17 cellular contexts compared by ENCODE assay signal in genomic region chr2:979286-979928, GRCh38. TPM values are rescaled to one million over a fixed set of nuclear protein-coding genes. Genes with fewer than 3 reads are reported as not detected.
A peak's percentile ranks its signal among the peaks of the same experiment; 100 is the strongest.
DNase-seq lines count a peak whose midpoint lies in the region; ATAC-seq and TF ChIP-seq lines count a peak whose summit lies in the region.
"Had no signal": no experiment of that assay in that cellular context is flagged by ENCODE, and none has a peak within 500 bp of the region (broad histone marks: within the 10 kb centered on the region; RNA-seq: fewer than 3 reads in every experiment).

No MANE protein-coding gene starts in this region.

- intact Hi-C loops in posterior vena cava (cut with DNase I) = no loop called here

- POLR2A ChIA-PET in WTC11 (lab: Charles Lee) = no interaction called here

- H3K4me1 ChIP-seq in GM23338 (ENCODE audit: insufficient read depth) = peaks cover 16% of the 10 kb centered on the region

- no peak overlapping the region for H3K4me3 ChIP-seq in GM23338
- H3K4me3 ChIP-seq: ovary, spleen had no signal

- no peak overlapping the region for H3K27ac ChIP-seq in GM23338 (ENCODE audit: low read depth)
- H3K27ac ChIP-seq: ovary, spleen, WERI-Rb-1 had no signal

- H3K9me3 Mint-ChIP-seq in GM23338 = no peaks in the 10 kb centered on the region
- no peaks in the 10 kb centered on the region; the same call in 1 of the 2 replicates for H3K9me3 Mint-ChIP-seq in WTC11

- peak; percentile 57 for ATAC-seq in GM23338
- no peak for ATAC-seq in WTC11
- ATAC-seq in HG03521 (IDR thresholded peaks at IDR 0.05; ENCODE audit: unreplicated experiment) = no peak
- ATAC-seq: activated CD8-positive, alpha-beta memory T cell treated with anti-CD3 and anti-CD28 coated beads, Interleukin-2, amount 10 ng/mL, durations not matched to agents 7 days and 5 days had no signal

- CTCF ChIA-PET in WTC11 (lab: Charles Lee) = interaction anchor here (0.6 kb wide), 1 partner anchor 567 kb away, joined by 3 read pairs; no protein-coding TSS in a partner anchor

- peaks cover 60% of the 10 kb centered on the region for H4K20me1 ChIP-seq in GM23338 (replicated peaks; ENCODE audit: insufficient read depth)

- H3K4me2 ChIP-seq in GM23338 = peak overlapping the region; percentile 64; the same call in 1 of the 2 replicates

- no peak overlapping the region for H2AFZ ChIP-seq in GM23338

- H3F3A ChIP-seq in GM23338 (replicated peaks; ENCODE audit: low read depth) = peaks cover 10% of the 10 kb centered on the region; the same call in 1 of the 2 replicates

- H3K4me1 Mint-ChIP-seq in GM23338 (peaks cover 25% of the 10 kb centered on the region), WTC11 (peaks cover 27% of the 10 kb centered on the region)

- H3K36me3 Mint-ChIP-seq in GM23338 (ENCODE audit: low read depth) (peaks cover 23% of the 10 kb centered on the region), WTC11 (peaks cover 29% of the 10 kb centered on the region)

- H3K27ac Mint-ChIP-seq in GM23338 (no peak overlapping the region), WTC11 (peak overlapping the region; percentile 40)
- H3K27ac Mint-ChIP-seq: activated CD8-positive, alpha-beta memory T cell treated with anti-CD3 and anti-CD28 coated beads, Interleukin-2, amount 10 ng/mL, durations not matched to agents 7 days and 5 days; immature natural killer cell had no signal

- DNase-seq in NCI-H2107 treated with DMSO at 0.1 percent for 48 hours (lab: John Stamatoyannopoulos, UW; ENCODE audit: unreplicated experiment) = peak; percentile 27
- no peak for DNase-seq in NCI-H2107 (lab: John Stamatoyannopoulos, UW)
- DNase-seq in GM23338 (ENCODE audit: low spot score) = no peak
- no peak for DNase-seq in WTC11 (ENCODE audit: low spot score)
- DNase-seq in posterior vena cava (ENCODE audit: low spot score) = peak; percentile 59
- DNase-seq in cerebellum (ENCODE audit: low spot score) = no peak
- DNase-seq in AML-193 (lab: John Stamatoyannopoulos, UW) = no peak
- DNase-seq: activated CD8-positive, alpha-beta memory T cell treated with anti-CD3 and anti-CD28 coated beads, Interleukin-2, amount 10 ng/mL, durations not matched to agents 7 days and 5 days; activated naive CD4-positive, alpha-beta T cell treated with Interleukin-2 at 50 U/mL for 16 hours; immature natural killer cell; mesendoderm; OCI-M1; ovary; spleen; WERI-Rb-1 had no signal

- no peaks in the 10 kb centered on the region for H3K27me3 ChIP-seq in GM23338 (ENCODE audit: insufficient read depth)
- H3K27me3 ChIP-seq: ovary had no signal

- peaks cover 4% of the 10 kb centered on the region; the same call in 1 of the 2 replicates for H3K36me3 ChIP-seq in GM23338 (ENCODE audit: insufficient read depth)
- H3K36me3 ChIP-seq: ovary, spleen, WERI-Rb-1 had no signal

- no peaks in the 10 kb centered on the region for H3K9me2 ChIP-seq in GM23338 (ENCODE audit: insufficient read depth)

- TF ChIP-seq CTCF in GM23338 (conservative IDR thresholded peaks at IDR 0.05; ENCODE audit: low read depth in 2 of 2) (no peak), WTC11 (IDR thresholded peaks at IDR 0.05) (no peak)

- H3K79me2 ChIP-seq in GM23338 (replicated peaks; ENCODE audit: insufficient read depth) = peaks cover 94% of the 10 kb centered on the region

- H3K4me3 Mint-ChIP-seq in GM23338 (no peak overlapping the region), WTC11 (no peak overlapping the region)
- H3K4me3 Mint-ChIP-seq: activated CD8-positive, alpha-beta memory T cell treated with anti-CD3 and anti-CD28 coated beads, Interleukin-2, amount 10 ng/mL, durations not matched to agents 7 days and 5 days; immature natural killer cell had no signal

- H3K27me3 Mint-ChIP-seq in GM23338 (ENCODE audit: insufficient read depth, low read depth, poor library complexity) (peaks cover 4% of the 10 kb centered on the region), WTC11 (ENCODE audit: low read depth) (peaks cover 3% of the 10 kb centered on the region; the same call in 1 of the 2 replicates)

TF ChIP-seq in GM23338, 12 proteins besides CTCF, POLR2A, EP300 and RAD21:
- TF ChIP-seq ZNF331 (CRISPR knock-in tag; IDR thresholded peaks at IDR 0.05; ENCODE audit: low read depth) = no peak
- TF ChIP-seq NANOG (IDR thresholded peaks at IDR 0.05; ENCODE audit: borderline replicate concordance) = no peak

TF ChIP-seq in WTC11, 78 proteins besides CTCF, POLR2A, EP300 and RAD21:
- TF ChIP-seq ZNF423 (CRISPR knock-in tag; IDR thresholded peaks at IDR 0.05) = no peak
- TF ChIP-seq FOXJ3 (CRISPR knock-in tag; IDR thresholded peaks at IDR 0.05; ENCODE audit: borderline replicate concordance) = no peak
- TF ChIP-seq ZNF281 (CRISPR knock-in tag; IDR thresholded peaks at IDR 0.05) = no peak
- no peak for TF ChIP-seq SOX15 (CRISPR knock-in tag; IDR thresholded peaks at IDR 0.05)
- TF ChIP-seq AR (CRISPR knock-in tag; IDR thresholded peaks at IDR 0.05) = no peak
- no peak for TF ChIP-seq HMGXB4 (CRISPR knock-in tag; IDR thresholded peaks at IDR 0.05)
- TF ChIP-seq ZNF121 (CRISPR knock-in tag; IDR thresholded peaks at IDR 0.05) = no peak
- TF ChIP-seq ZNF671 (CRISPR knock-in tag; IDR thresholded peaks at IDR 0.05) = no peak
- TF ChIP-seq ZNF317 (CRISPR knock-in tag; IDR thresholded peaks at IDR 0.05; ENCODE audit: borderline replicate concordance, low read depth) = no peak
- no peak for TF ChIP-seq SMAD3 (CRISPR knock-in tag; IDR thresholded peaks at IDR 0.05; ENCODE audit: borderline replicate concordance)
- TF ChIP-seq E2F1 (CRISPR knock-in tag; IDR thresholded peaks at IDR 0.05) = no peak
- TF ChIP-seq RELA (CRISPR knock-in tag; IDR thresholded peaks at IDR 0.05; ENCODE audit: borderline replicate concordance) = no peak

RNA-seq across cellular contexts. Expression of gene SNTG2, which starts 28.8 kb away (rescaled TPM):
- 56.0 and 60.4 TPM in 2 replicates for total RNA-seq in GM23338 (2014; rRNA removed; shearing (Covaris generic))
- polyA plus RNA-seq in GM23338 (2016; fragmentation: Nextera tagmentation; extraction: Ambion mirVana) = 21.6 and 27.5 TPM in 2 replicates
- 20.5 to 30.1 TPM (median 27.8 TPM) in 3 replicates for total RNA-seq in WTC11 (2021)
- total RNA-seq in posterior vena cava = 1 to 10 TPM; 5.2 to 6.2 TPM
- total RNA-seq in cerebellum = 4.9 TPM
- total RNA-seq: MCF 10A had no signal
- polyA plus RNA-seq: immature natural killer cell had no signal

Comparison
In these comparisons a context has a peak if more than half of its experiments do, and no peak if none do; other contexts are left out.
1. DNase-seq: peak in NCI-H2107 treated with DMSO at 0.1 percent for 48 hours (single experiment) and posterior vena cava (single experiment); none in NCI-H2107 (single experiment), GM23338 (single experiment), WTC11 (single experiment), cerebellum (single experiment) and AML-193 (0 of 2).